Comparison of ENCODE assay signal across 12 cellular contexts in the genomic region with DNA sequence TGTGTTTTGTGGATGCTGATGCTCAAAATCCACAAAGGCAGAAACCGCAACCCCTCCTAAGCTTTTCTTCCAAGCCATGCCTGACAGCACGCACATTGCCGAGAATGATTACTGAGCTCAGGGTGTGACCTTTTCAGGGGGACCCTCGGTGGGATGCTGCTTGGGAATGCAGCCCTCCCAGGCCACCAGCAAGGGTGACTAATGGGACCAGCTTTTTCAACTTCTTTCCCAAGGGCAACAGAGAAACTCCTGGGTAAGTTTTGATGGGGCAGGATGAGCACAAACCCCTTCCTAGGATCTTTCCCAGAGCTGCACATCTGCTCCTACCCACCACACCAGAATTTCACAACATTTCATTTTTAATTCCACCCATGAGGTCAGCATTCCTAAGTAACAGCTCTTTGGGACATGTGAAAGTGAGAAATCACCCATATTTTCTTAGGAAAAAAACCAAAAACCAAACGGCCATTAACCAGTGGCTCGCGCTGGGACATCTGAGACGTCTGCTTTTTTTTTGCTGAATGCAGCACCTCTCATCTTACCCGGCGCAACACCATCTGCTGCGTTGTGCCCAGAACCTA.
A peak's percentile ranks its signal among the peaks of the same experiment; 100 is the strongest.
DNase-seq lines count a peak whose midpoint lies in the region; ATAC-seq and TF ChIP-seq lines count a peak whose summit lies in the region.
"Had no signal": no experiment of that assay in that cellular context is flagged by ENCODE, and none has a peak within 500 bp of the region (broad histone marks: within the 10 kb centered on the region; RNA-seq: fewer than 3 reads in every experiment).

No MANE protein-coding gene starts in this region.

- H3K4me1 ChIP-seq in Caco-2 = no peaks in the 10 kb centered on the region
- peaks cover 5 to 12% of the 10 kb centered on the region in 2 donors for H3K4me1 ChIP-seq in neuronal stem cell (ENCODE audit: control insufficient read depth in 2 of 2, insufficient read depth in 1 of 2, low read depth in 1 of 2, low read length in 2 of 2)
- H3K4me1 ChIP-seq: Peyer's patch, tibial artery had no signal

- peak overlapping the region; percentile 67 for H2AFZ ChIP-seq in neuronal stem cell (ENCODE audit: low read length)

- no peak overlapping the region for H3K4me2 ChIP-seq in neuronal stem cell (ENCODE audit: insufficient read depth, low read length, poor library complexity, severe bottlenecking)

- no peak for ATAC-seq in GM18907 (IDR thresholded peaks at IDR 0.05; ENCODE audit: unreplicated experiment)

- H3K27ac ChIP-seq in neuronal stem cell (replicated peaks; ENCODE audit: low read length) = peak overlapping the region; percentile 13
- H3K27ac ChIP-seq: Peyer's patch, tibial artery had no signal

- no peaks in the 10 kb centered on the region for H3K79me1 ChIP-seq in neuronal stem cell (ENCODE audit: low read depth, low read length)

- no CpG with 5 or more reads among the region's 11 CpGs for WGBS in neuronal stem cell (ENCODE audit: extremely low coverage in 2 of 2, insufficient read length in 2 of 2, insufficient replicate concordance in 1 of 2), 2 donors

- H4K91ac ChIP-seq in neuronal stem cell (ENCODE audit: low read depth, low read length, poor library complexity) = no peak overlapping the region

- H3K18ac ChIP-seq in neuronal stem cell (ENCODE audit: low read length) = no peak overlapping the region

- no peak overlapping the region for H2AK5ac ChIP-seq in neuronal stem cell (ENCODE audit: low read depth, low read length)

- no peak overlapping the region for H3K4me3 Mint-ChIP-seq in Caco-2 (ENCODE audit: unreplicated experiment)

- no peaks in the 10 kb centered on the region for H3K27me3 ChIP-seq in Caco-2 (replicated peaks; ENCODE audit: control insufficient read depth, insufficient read depth, low read length)
- peaks cover 0 to 25% (median 0%) of the 10 kb centered on the region in 3 experiments for H3K27me3 ChIP-seq in neuronal stem cell (ENCODE audit: control insufficient read depth in 3 of 3, insufficient read depth in 3 of 3, low read depth in 1 of 3, low read length in 3 of 3)
- H3K27me3 ChIP-seq: Peyer's patch had no signal

- intact Hi-C loops in Caco-2 (cut with micrococcal nuclease; ENCODE audit: unreplicated experiment) = no loop called here

- POLR2A ChIA-PET in Caco-2 (lab: Charles Lee) = interaction anchor here (0.7 kb wide), 2 partner anchors 8 to 14 kb away, joined by 3 read pairs; no protein-coding TSS in a partner anchor

- peaks cover 5% of the 10 kb centered on the region for H3K4me1 Mint-ChIP-seq in Caco-2 (ENCODE audit: low read depth, unreplicated experiment)

- peak overlapping the region; percentile 27 for H3K14ac ChIP-seq in neuronal stem cell (ENCODE audit: low read length)

- H3K36me3 Mint-ChIP-seq in Caco-2 (ENCODE audit: insufficient read depth, unreplicated experiment) = no peaks in the 10 kb centered on the region

- DNase-seq in Caco-2 (no peak), NCI-H1694 (lab: John Stamatoyannopoulos, UW) (peak; percentile 65), dedifferentiated amniotic fluid mesenchymal stem cell (ENCODE audit: extremely low spot score) (peak; percentile 70), neuronal stem cell (ENCODE audit: low spot score) (no peak), GM20000 (ENCODE audit: low spot score) (no peak)
- DNase-seq in stimulated activated CD4-positive, alpha-beta T cell treated with anti-CD3 and anti-CD28 coated beads, Interleukin-4, amount 100 ng/mL, for 4 hours = no peak
- DNase-seq in effector CD4-positive, alpha-beta T cell = no peak
- DNase-seq: activated naive CD4-positive, alpha-beta T cell; NCI-H1436 treated with DMSO at 0.1 percent for 48 hours; Peyer's patch; tibial artery had no signal

- H3K27me3 Mint-ChIP-seq in Caco-2 (ENCODE audit: insufficient read depth, unreplicated experiment) = no peaks in the 10 kb centered on the region

- no peak overlapping the region for H3K23ac ChIP-seq in neuronal stem cell (ENCODE audit: low read depth, low read length, poor library complexity)

- H2BK120ac ChIP-seq in neuronal stem cell (ENCODE audit: low read depth, low read length) = peak overlapping the region; percentile 38

- H2BK12ac ChIP-seq in neuronal stem cell (ENCODE audit: low read length) = no peak overlapping the region

- TF ChIP-seq CTCF in Caco-2 (IDR thresholded peaks at IDR 0.05; ENCODE audit: insufficient read depth in 1 of 2, low read depth in 1 of 2, low read length in 1 of 2, severe bottlenecking in 1 of 2, unreplicated experiment in 1 of 2) (no peak), GM20000 (IDR thresholded peaks at IDR 0.05; ENCODE audit: extremely low read depth, missing control alignments) (no peak)

- H3K9me3 ChIP-seq in Caco-2 = no peaks in the 10 kb centered on the region
- peaks cover 0 to 3% of the 10 kb centered on the region in 2 donors for H3K9me3 ChIP-seq in neuronal stem cell (replicated peaks in 1 of 2; ENCODE audit: control insufficient read depth in 2 of 2, insufficient read depth in 1 of 2, low read depth in 1 of 2, low read length in 2 of 2)
- H3K9me3 ChIP-seq: Peyer's patch, tibial artery had no signal

- no peak overlapping the region for H3K4ac ChIP-seq in neuronal stem cell (ENCODE audit: low read length)

- H3K36me3 ChIP-seq in Caco-2 (ENCODE audit: control insufficient read depth, insufficient read depth, low read length) (no peaks in the 10 kb centered on the region), neuronal stem cell (replicated peaks in 1 of 2; ENCODE audit: control insufficient read depth in 2 of 2, insufficient read depth in 2 of 2, low read length in 2 of 2) (no peaks in the 10 kb centered on the region)
- H3K36me3 ChIP-seq: Peyer's patch, tibial artery had no signal

- BruUV-seq in Caco-2 (replicated peaks; lab: Mats Ljungman, UMichigan) = no TSS peak

- H3K9ac ChIP-seq in neuronal stem cell (ENCODE audit: low read depth, low read length, poor library complexity) = no peak overlapping the region

- H3K4me3 ChIP-seq in Caco-2 (ENCODE audit: low read depth, low read length) (no peak overlapping the region), neuronal stem cell (ENCODE audit: low read length in 2 of 2) (no peak overlapping the region)
- H3K4me3 ChIP-seq: Peyer's patch, tibial artery had no signal

- CTCF ChIA-PET in Caco-2 (lab: Charles Lee) = interaction anchor here (0.6 kb wide), 1 partner anchor 120 kb away, joined by 6 read pairs; no protein-coding TSS in a partner anchor

- H3K9me3 Mint-ChIP-seq in Caco-2 (ENCODE audit: unreplicated experiment) = no peaks in the 10 kb centered on the region

- H3K27ac Mint-ChIP-seq in Caco-2 (ENCODE audit: unreplicated experiment) = peak overlapping the region; percentile 39

- H4K8ac ChIP-seq in neuronal stem cell (ENCODE audit: low read depth, low read length) = no peak overlapping the region

- no peak overlapping the region for H2BK15ac ChIP-seq in neuronal stem cell (ENCODE audit: low read length)

- no peak overlapping the region for H2BK5ac ChIP-seq in neuronal stem cell (ENCODE audit: low read length)

Comparison
In these comparisons a context has a peak if more than half of its experiments do, and no peak if none do; other contexts are left out.
1. DNase-seq: peak in NCI-H1694 (single experiment) and dedifferentiated amniotic fluid mesenchymal stem cell (single experiment); none in Caco-2 (0 of 2), neuronal stem cell (single experiment), GM20000 (single experiment), stimulated activated CD4-positive, alpha-beta T cell treated with anti-CD3 and anti-CD28 coated beads, Interleukin-4, amount 100 ng/mL, for 4 hours (0 of 2) and effector CD4-positive, alpha-beta T cell (single experiment).